Comparison of ENCODE assay signal across 6 cellular contexts in the genomic region with DNA sequence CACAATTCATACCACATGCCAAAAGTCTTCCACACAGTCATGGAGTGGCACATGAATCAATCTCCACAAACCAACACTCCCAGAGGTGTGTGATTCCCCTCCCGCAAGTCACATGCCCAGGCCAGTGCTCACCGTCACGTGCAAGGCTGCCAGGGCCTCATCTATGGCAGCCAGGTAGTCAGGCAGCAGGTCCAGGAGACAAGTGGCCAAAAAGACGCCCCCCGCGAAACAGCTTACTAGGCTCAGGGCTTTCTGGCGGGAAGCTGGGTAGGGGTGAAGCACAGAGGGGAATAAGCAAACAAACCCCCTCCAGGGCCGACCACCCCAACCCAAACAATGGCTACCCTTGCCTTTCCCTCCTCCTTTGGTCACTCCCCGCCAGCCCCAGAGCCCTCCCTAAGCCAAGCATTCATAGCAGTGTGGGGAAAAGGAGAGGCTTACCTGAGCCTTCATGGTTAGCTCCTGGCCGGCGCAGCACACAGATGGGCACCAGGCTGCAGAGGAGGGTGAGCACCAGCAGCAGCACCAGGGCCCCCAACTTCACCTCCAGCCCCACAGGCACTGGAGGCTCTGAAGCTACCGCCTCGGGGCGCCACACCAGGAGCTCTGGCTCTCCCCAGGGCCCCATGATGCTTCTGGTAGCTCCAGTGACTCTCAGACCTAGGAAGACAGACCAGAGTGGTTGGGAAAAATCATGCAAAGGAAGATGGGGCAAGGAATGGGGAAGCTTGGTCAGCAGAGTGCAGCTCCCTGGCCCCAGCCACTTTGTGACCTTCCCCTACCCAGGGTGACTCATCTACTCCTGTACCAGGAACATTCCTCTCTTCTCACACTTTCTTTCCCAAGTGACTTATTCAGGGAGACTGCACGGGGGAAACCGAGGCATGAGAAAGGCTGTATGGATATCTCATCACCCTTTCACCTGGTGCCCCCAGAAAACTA. TPM values are rescaled to one million over a fixed set of nuclear protein-coding genes. Genes with fewer than 3 reads are reported as not detected.
DNase-seq lines count a peak whose midpoint lies in the region; ATAC-seq, FAIRE-seq and TF ChIP-seq lines count a peak whose summit lies in the region.

No MANE protein-coding gene starts in this region.

- H3K9me3 ChIP-seq in colonic mucosa (no peaks in the 10 kb centered on the region), parathyroid adenoma (ENCODE audit: control insufficient read depth, low read length) (no peaks in the 10 kb centered on the region)

- H3K9ac ChIP-seq in colonic mucosa (ENCODE audit: low read depth in 2 of 2, low read length in 2 of 2) = peak overlapping the region; percentile 92 to 99
- peak overlapping the region; percentile 72 for H3K9ac ChIP-seq in parathyroid adenoma

- TF ChIP-seq CTCF in colonic mucosa (IDR thresholded peaks at IDR 0.05) (no peak), parathyroid adenoma (IDR thresholded peaks at IDR 0.05) (no peak)

- H3K27me3 ChIP-seq in colonic mucosa (no peaks in the 10 kb centered on the region), parathyroid adenoma (ENCODE audit: control insufficient read depth, insufficient read depth, low read length) (no peaks in the 10 kb centered on the region)

- no peak for FAIRE-seq in GM12891 (lab: Jason Lieb, UNC)

- CTCF ChIA-PET in activated naive CD4-positive, alpha-beta T cell treated with anti-CD3 and anti-CD28 coated beads, Interleukin-2, amount 10 ng/mL, durations not matched to agents 7 days and 5 days (lab: Charles Lee) = interaction anchor here (0.6 to 2.9 kb wide), 8 partner anchors 10 to 307 kb away, joined by 3 to 13 read pairs (median 3); partner anchors contain the start of genes DENND4B, JTB and RAB13

- H3K4me1 ChIP-seq in colonic mucosa (peaks cover 23% of the 10 kb centered on the region), parathyroid adenoma (peaks cover 10% of the 10 kb centered on the region)

- intact Hi-C loops in colonic mucosa (cut with DNase I) = no loop called here

- H3K27ac Mint-ChIP-seq in activated naive CD4-positive, alpha-beta T cell treated with anti-CD3 and anti-CD28 coated beads, Interleukin-2, amount 10 ng/mL, durations not matched to agents 7 days and 5 days = peak overlapping the region; percentile 61

- H3K36me3 ChIP-seq in colonic mucosa = peaks cover 11% of the 10 kb centered on the region
- H3K36me3 ChIP-seq in parathyroid adenoma (ENCODE audit: control insufficient read depth, insufficient read depth, low read length) = no peaks in the 10 kb centered on the region

- H3K4me2 ChIP-seq in parathyroid adenoma (ENCODE audit: low read length) = peak overlapping the region; percentile 98

- peak overlapping the region; percentile 96 for H3K27ac ChIP-seq in colonic mucosa
- peak overlapping the region; percentile 86 for H3K27ac ChIP-seq in parathyroid adenoma

- peaks cover 9% of the 10 kb centered on the region for H3K79me2 ChIP-seq in parathyroid adenoma

- H3K4me3 ChIP-seq in colonic mucosa (peak overlapping the region; percentile 63), parathyroid adenoma (ENCODE audit: low read depth, low read length) (peak overlapping the region; percentile 90)

- no peaks in the 10 kb centered on the region for H3K27me3 Mint-ChIP-seq in activated naive CD4-positive, alpha-beta T cell treated with anti-CD3 and anti-CD28 coated beads, Interleukin-2, amount 10 ng/mL, durations not matched to agents 7 days and 5 days

- peaks cover 34% of the 10 kb centered on the region for H3K36me3 Mint-ChIP-seq in activated naive CD4-positive, alpha-beta T cell treated with anti-CD3 and anti-CD28 coated beads, Interleukin-2, amount 10 ng/mL, durations not matched to agents 7 days and 5 days

- H3K4me1 Mint-ChIP-seq in activated naive CD4-positive, alpha-beta T cell treated with anti-CD3 and anti-CD28 coated beads, Interleukin-2, amount 10 ng/mL, durations not matched to agents 7 days and 5 days = peaks cover 65% of the 10 kb centered on the region

- no peak for DNase-seq in activated naive CD4-positive, alpha-beta T cell treated with anti-CD3 and anti-CD28 coated beads, Interleukin-2, amount 10 ng/mL, durations not matched to agents 7 days and 5 days
- no peak for DNase-seq in activated naive CD4-positive, alpha-beta T cell treated with Interleukin-2 at 50 U/mL for 16 hours
- DNase-seq in colonic mucosa (peak; percentile 48), GM12891 (ENCODE audit: insufficient read length, low spot score) (no peak)

- H2AFZ ChIP-seq in parathyroid adenoma = peak overlapping the region; percentile 84

- ATAC-seq in GM21360 (IDR thresholded peaks at IDR 0.05; ENCODE audit: unreplicated experiment) = no peak

- H3K4me3 Mint-ChIP-seq in activated naive CD4-positive, alpha-beta T cell treated with anti-CD3 and anti-CD28 coated beads, Interleukin-2, amount 10 ng/mL, durations not matched to agents 7 days and 5 days = peak overlapping the region; percentile 76

- no peak for TF ChIP-seq POLR2A in GM12891 (IDR thresholded peaks at IDR 0.05; ENCODE audit: low read depth, low read length)

- no peaks in the 10 kb centered on the region for H3K9me3 Mint-ChIP-seq in activated naive CD4-positive, alpha-beta T cell treated with anti-CD3 and anti-CD28 coated beads, Interleukin-2, amount 10 ng/mL, durations not matched to agents 7 days and 5 days

TF ChIP-seq in GM12891, 5 proteins besides CTCF, POLR2A, EP300 and RAD21:
- no peak for TF ChIP-seq SPI1 (IDR thresholded peaks at IDR 0.05; ENCODE audit: low read depth, low read length)
- TF ChIP-seq POU2F2 (IDR thresholded peaks at IDR 0.05; ENCODE audit: low read depth, low read length) = no peak
- no peak for TF ChIP-seq POLR2AphosphoS5 (IDR thresholded peaks at IDR 0.05; ENCODE audit: low read depth, low read length)
- no peak for TF ChIP-seq PAX5 (IDR thresholded peaks at IDR 0.05; ENCODE audit: insufficient read depth, low read length, severe bottlenecking)
- TF ChIP-seq TAF1 (IDR thresholded peaks at IDR 0.05; ENCODE audit: low read depth, low read length) = no peak
TF ChIP-seq in GM12891: peak in this region for 0.

RNA-seq across cellular contexts. Expression of gene SLC39A1, which starts 1.0 kb away (rescaled TPM):
- total RNA-seq in colonic mucosa = 10 to 100 TPM; 76.8 to 90.9 TPM
- 54.0 TPM for polyA plus RNA-seq in GM12891 (2012; ENCODE audit: low read depth, missing spikeins)

RNA-seq across cellular contexts. Expression of gene CRTC2, which starts 3.9 kb away (rescaled TPM):
- 10 to 100 TPM; 26.9 to 40.7 TPM for total RNA-seq in colonic mucosa
- polyA plus RNA-seq in GM12891 (2012; ENCODE audit: low read depth, missing spikeins) = 55.7 TPM

RNA-seq across cellular contexts. Expression of gene CREB3L4, which starts 5.3 kb away (rescaled TPM):
- total RNA-seq in colonic mucosa = 10 to 100 TPM; 19.0 to 37.1 TPM
- polyA plus RNA-seq in GM12891 (2012; ENCODE audit: low read depth, missing spikeins) = 10.8 TPM

RNA-seq across cellular contexts. Expression of gene JTB, which starts 15.1 kb away (rescaled TPM):
- total RNA-seq in colonic mucosa = 100 to 1,000 TPM; 133 to 245 TPM
- 127 TPM for polyA plus RNA-seq in GM12891 (2012; ENCODE audit: low read depth, missing spikeins)

RNA-seq across cellular contexts. Expression of gene DENND4B, which starts 15.8 kb away (rescaled TPM):
- total RNA-seq in colonic mucosa = 10 to 100 TPM; 26.9 to 45.6 TPM
- polyA plus RNA-seq in GM12891 (2012; ENCODE audit: low read depth, missing spikeins) = 32.4 TPM
